Comparison of ENCODE assay signal across 21 cellular contexts in the genomic region with DNA sequence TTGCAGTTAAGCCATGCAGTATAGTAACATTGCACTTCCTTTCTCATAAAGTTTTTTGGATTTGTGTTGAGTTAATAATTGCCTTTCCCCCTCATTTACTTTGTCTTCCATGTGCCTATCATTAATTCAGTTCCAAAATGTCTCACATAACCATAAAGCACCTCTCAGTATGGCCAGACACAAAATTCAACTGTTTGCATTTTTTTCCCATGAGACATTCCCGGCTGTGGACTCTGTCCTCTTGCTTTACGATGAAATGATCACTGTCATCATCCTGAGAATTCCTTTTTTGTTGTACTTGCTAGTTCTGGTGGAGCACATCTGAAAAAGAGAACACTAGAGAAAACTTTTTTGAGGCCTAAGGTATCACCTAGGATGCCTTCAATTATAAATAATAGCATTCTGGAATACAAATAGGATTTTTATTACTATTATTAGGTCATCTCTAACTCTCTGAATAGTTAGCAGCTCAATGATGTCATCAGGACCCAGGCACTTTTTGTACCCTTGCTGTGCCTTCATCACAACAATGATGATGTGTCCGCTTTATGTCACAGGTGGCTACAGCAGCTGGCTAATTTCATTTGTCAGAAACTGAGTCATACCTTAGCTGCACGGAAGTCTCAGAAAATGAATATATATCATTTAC. TPM values are rescaled to one million over a fixed set of nuclear protein-coding genes. Genes with fewer than 3 reads are reported as not detected.
A peak's percentile ranks its signal among the peaks of the same experiment; 100 is the strongest.
DNase-seq lines count a peak whose midpoint lies in the region; ATAC-seq, FAIRE-seq and TF ChIP-seq lines count a peak whose summit lies in the region.
"Had no signal": no experiment of that assay in that cellular context is flagged by ENCODE, and none has a peak within 500 bp of the region (broad histone marks: within the 10 kb centered on the region; RNA-seq: fewer than 3 reads in every experiment).

No MANE protein-coding gene starts in this region.

- whole genome bisulfite sequencing in HepG2 (ENCODE audit: low lambda C conversion rate), result 39% methylated on average over 4 of the region's 4 CpGs

- no peaks in the 10 kb centered on the region for H3K79me2 ChIP-seq in HepG2 (ENCODE audit: insufficient read depth, low read length)

- BruUV-seq in HepG2 (replicated peaks; lab: Mats Ljungman, UMichigan), result no TSS peak

- in situ Hi-C loops in brain microvascular endothelial cell (cut with HindIII; ENCODE audit: low pct_ligation_motif_present, low sequenced_read_pairs) (no loop called here), HepG2 (cut with HindIII; ENCODE audit: extremely low pct_ligation_motif_present, low pct_unique_long_range_greater_than_20kb) (no loop called here)

- no peaks in the 10 kb centered on the region for H4K20me1 ChIP-seq in HepG2 (ENCODE audit: insufficient read depth, low read length)

- ATAC-seq in HepG2, result peak; percentile 87
- ATAC-seq: HCT116 had no signal

- intact Hi-C loops in HepG2 (cut with micrococcal nuclease; ENCODE audit: unreplicated experiment), result loop anchor here (10.0 kb wide), 1 partner anchor 187 kb away; the partner anchor contains the start of gene NARS1

- H3K27me3 ChIP-seq in brain microvascular endothelial cell (replicated peaks) (no peaks in the 10 kb centered on the region), HepG2 (ENCODE audit: control insufficient read depth in 1 of 2, insufficient read depth in 2 of 2, low read length in 2 of 2) (no peaks in the 10 kb centered on the region)

- H3K9ac ChIP-seq in HepG2 (ENCODE audit: insufficient read depth, low read depth, low read length), result no peak overlapping the region
- H3K9ac ChIP-seq: SK-N-SH had no signal

- DNase-seq in AG10803 (ENCODE audit: low read depth) (peak; percentile 40), HT1080 (ENCODE audit: low read depth) (peak; percentile 34), brain microvascular endothelial cell (no peak), HepG2 (ENCODE audit: low spot score) (peak; percentile 83), GM10266 (ENCODE audit: extremely low spot score) (no peak), occipital lobe (lab: John Stamatoyannopoulos, UW) (no peak), HTR-8/SVneo (ENCODE audit: insufficient read length, low spot score) (no peak)
- no peak for DNase-seq in activated T-cell treated with anti-CD3 and anti-CD28 coated beads, Interleukin-2, amount 50 U/mL, for 48 hours
- DNase-seq: NCI-H146; NCI-H2081 treated with DMSO at 0.1 percent for 48 hours; NCI-H226; NCI-H526; NK-92 treated with Interleukin-12 subunit alpha and Interleukin-12 subunit beta, amount 100 ng/mL, for 24 hours; OCI-M1; Right ventricle myocardium superior; SK-N-SH had no signal

- CTCF ChIA-PET in HepG2 (lab: Yijun Ruan, JAX; ENCODE audit: low intra/inter-chr PET ratio, low total read pairs), result no interaction called here

- TF ChIP-seq CTCF in AG10803 (conservative IDR thresholded peaks at IDR 0.05; ENCODE audit: low read length) (no peak), brain microvascular endothelial cell (IDR thresholded peaks at IDR 0.05; ENCODE audit: low read depth, low read length, missing control alignments) (no peak), HepG2 (CRISPR knock-in tag; IDR thresholded peaks at IDR 0.05) (no peak), GM10266 (IDR thresholded peaks at IDR 0.05; ENCODE audit: control insufficient read depth, insufficient read depth, low read depth, missing control alignments) (no peak)

- H3K4me3 ChIP-seq in AG10803 (ENCODE audit: low read length), result no peak overlapping the region
- H3K4me3 ChIP-seq in brain microvascular endothelial cell (ENCODE audit: low read depth, low read length), result no peak overlapping the region
- no peak overlapping the region for H3K4me3 ChIP-seq in HepG2 (replicated peaks in 1 of 3; ENCODE audit: insufficient read depth in 1 of 3, low read depth in 2 of 3, low read length in 3 of 3)

- TF ChIP-seq RAD21 in HepG2 (CRISPR knock-in tag; IDR thresholded peaks at IDR 0.05), result no peak

- peak overlapping the region; percentile 14 for H3K4me2 ChIP-seq in HepG2 (ENCODE audit: low read depth, low read length)
- H3K4me2 ChIP-seq: SK-N-SH had no signal

- POLR2A ChIA-PET in HepG2 (lab: Yijun Ruan, JAX), result no interaction called here

- H3K36me3 ChIP-seq in brain microvascular endothelial cell (replicated peaks) (no peaks in the 10 kb centered on the region), HepG2 (replicated peaks in 1 of 2; ENCODE audit: control insufficient read depth in 1 of 2, insufficient read depth in 2 of 2, low read length in 2 of 2) (no peaks in the 10 kb centered on the region)

- peaks cover 10% of the 10 kb centered on the region for H3K9me3 ChIP-seq in HepG2 (ENCODE audit: low read length)
- H3K9me3 ChIP-seq: SK-N-SH had no signal

- H3K4me1 ChIP-seq in HepG2 (ENCODE audit: insufficient read depth, low read length), result peaks cover 39% of the 10 kb centered on the region

- H2AFZ ChIP-seq in HepG2 (ENCODE audit: low read length), result no peak overlapping the region

- H3K27ac ChIP-seq in brain microvascular endothelial cell (peak overlapping the region; percentile 5), HepG2 (ENCODE audit: extremely low read length, insufficient read depth, low read length) (no peak overlapping the region)
- H3K27ac ChIP-seq: C4-2B had no signal

- no peak for FAIRE-seq in HepG2 (lab: Jason Lieb, UNC)
- no peak for FAIRE-seq in HTR-8/SVneo (lab: Jason Lieb, UNC)
- FAIRE-seq: GM12892 had no signal

- TF ChIP-seq EP300 in HepG2 (IDR thresholded peaks at IDR 0.05; ENCODE audit: low read depth in 2 of 2, low read length in 2 of 2) (no peak), HepG2 (CRISPR knock-in tag; IDR thresholded peaks at IDR 0.05; ENCODE audit: borderline replicate concordance) (no peak)

- TF ChIP-seq POLR2A in HepG2 (IDR thresholded peaks at IDR 0.05; ENCODE audit: insufficient read depth in 1 of 2, low read depth in 2 of 2, low read length in 2 of 2), result no peak

TF ChIP-seq in HepG2, 621 proteins besides CTCF, POLR2A, EP300 and RAD21 (continues in another document):
- peak; percentile 75; the same call in 1 of the 2 replicates for TF ChIP-seq FOSL1 (CRISPR knock-in tag; IDR thresholded peaks at IDR 0.05; ENCODE audit: borderline replicate concordance)
- no peak for TF ChIP-seq ZSCAN9 (CRISPR knock-in tag; IDR thresholded peaks at IDR 0.05; ENCODE audit: borderline replicate concordance)
- TF ChIP-seq CEBPG (CRISPR knock-in tag; IDR thresholded peaks at IDR 0.05), result peak; percentile 57
- TF ChIP-seq, protein P1, sequence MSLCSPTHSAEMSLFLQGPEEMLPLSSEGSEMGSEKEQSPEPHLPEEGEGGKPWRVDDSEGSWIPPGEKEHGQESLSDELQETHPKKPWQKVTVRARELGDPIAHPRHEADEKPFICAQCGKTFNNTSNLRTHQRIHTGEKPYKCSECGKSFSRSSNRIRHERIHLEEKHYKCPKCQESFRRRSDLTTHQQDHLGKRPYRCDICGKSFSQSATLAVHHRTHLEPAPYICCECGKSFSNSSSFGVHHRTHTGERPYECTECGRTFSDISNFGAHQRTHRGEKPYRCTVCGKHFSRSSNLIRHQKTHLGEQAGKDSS (CRISPR knock-in tag; IDR thresholded peaks at IDR 0.05; ENCODE audit: borderline replicate concordance, low read depth), result no peak
- TF ChIP-seq HNF4G (IDR thresholded peaks at IDR 0.05; ENCODE audit: borderline replicate concordance, low read depth, low read length), result no peak
- TF ChIP-seq HNF4G (CRISPR knock-in tag; IDR thresholded peaks at IDR 0.05; ENCODE audit: borderline replicate concordance, low read depth), result no peak
- peak; percentile 67; the same call in 1 of the 2 replicates for TF ChIP-seq ZNF614 (CRISPR knock-in tag; IDR thresholded peaks at IDR 0.05; ENCODE audit: borderline replicate concordance)
- TF ChIP-seq ZNF33A (CRISPR knock-in tag; IDR thresholded peaks at IDR 0.05; ENCODE audit: borderline replicate concordance), result no peak
- TF ChIP-seq NR2C2 (CRISPR knock-in tag; IDR thresholded peaks at IDR 0.05; ENCODE audit: borderline replicate concordance), result no peak
- TF ChIP-seq YEATS2 (CRISPR knock-in tag; IDR thresholded peaks at IDR 0.05; ENCODE audit: borderline replicate concordance), result peak; percentile 18; the same call in 1 of the 2 replicates
- TF ChIP-seq ZNF672 (CRISPR knock-in tag; IDR thresholded peaks at IDR 0.05), result no peak
- TF ChIP-seq ZFAT (CRISPR knock-in tag; conservative IDR thresholded peaks at IDR 0.05), result no peak

RNA-seq across cellular contexts. Expression of gene ATP8B1, which starts 8.5 kb away (rescaled TPM):
- total RNA-seq in HT1080 (2014; rRNA removed; shearing (Covaris generic)), result 15.7 and 16.6 TPM in 2 replicates
- polyA plus RNA-seq in HT1080 (2015; cell fraction: cytosol; rRNA removed), result 20.7 and 25.9 TPM in 2 replicates
- polyA plus RNA-seq in HT1080 (2015; cell fraction: nucleus; rRNA removed), result 35.7 and 38.5 TPM in 2 replicates
- total RNA-seq in HepG2 (2016; rRNA removed; fragmentation: Illumina TruSeq; extraction: Trizol) (3.7 and 4.0 TPM in 2 replicates), occipital lobe (2.5 TPM)
- 0.79 and 0.81 TPM in 2 replicates for total RNA-seq in HepG2 (2016; cell fraction: cytosol; rRNA removed; fragmentation: Illumina TruSeq; extraction: Trizol; ENCODE audit: low read depth)
- 3.1 and 4.2 TPM in 2 replicates for total RNA-seq in HepG2 (2016; cell fraction: insoluble cytoplasmic fraction; rRNA removed; fragmentation: Illumina TruSeq; extraction: Trizol)
- 2.1 and 2.3 TPM in 2 replicates for total RNA-seq in HepG2 (2016; cell fraction: membrane; rRNA removed; fragmentation: Illumina TruSeq; extraction: Trizol)
- 6.1 and 6.4 TPM in 2 replicates for total RNA-seq in HepG2 (2016; cell fraction: nucleus; rRNA removed; fragmentation: Illumina TruSeq; extraction: Trizol)
- polyA plus RNA-seq in HepG2 (2011; rRNA removed), result 2.3 and 2.8 TPM in 2 replicates
- 1.5 and 2.0 TPM in 2 replicates for polyA plus RNA-seq in HepG2 (2011; cell fraction: cytosol; rRNA removed)
- 1.1 TPM in 2 replicates for polyA plus RNA-seq in HepG2 (2011; cell fraction: nucleus; rRNA removed)
- polyA plus RNA-seq in HepG2 (2012), result 1.3 and 1.7 TPM in 2 replicates
- 0.23 and 0.26 TPM in 2 replicates for polyA plus RNA-seq in HepG2 (2016; cell fraction: cytosol; fragmentation: Illumina TruSeq; extraction: Trizol; ENCODE audit: low read depth)
- 1.3 and 1.4 TPM in 2 replicates for polyA plus RNA-seq in HepG2 (2016; cell fraction: insoluble cytoplasmic fraction; fragmentation: Illumina TruSeq; extraction: Trizol; ENCODE audit: low read depth)
- 0.48 TPM in 2 replicates for polyA plus RNA-seq in HepG2 (2016; cell fraction: membrane; fragmentation: Illumina TruSeq; extraction: Trizol; ENCODE audit: low read depth)
- 3.1 and 4.7 TPM in 2 replicates for polyA plus RNA-seq in HepG2 (2016; cell fraction: nucleus; fragmentation: Illumina TruSeq; extraction: Trizol; ENCODE audit: insufficient read depth, low read depth)
- 0.89 and 4.0 TPM in 2 replicates for polyA minus RNA-seq in HepG2 (2011; rRNA and poly(A)+ RNA removed; ENCODE audit: low replicate concordance)
- polyA minus RNA-seq in HepG2 (2011; cell fraction: cytosol; rRNA and poly(A)+ RNA removed), result 3.3 and 5.1 TPM in 2 replicates
- 6.0 and 8.6 TPM in 2 replicates for polyA minus RNA-seq in HepG2 (2011; cell fraction: nucleus; rRNA and poly(A)+ RNA removed)
- total RNA-seq: G401; T-helper 1 cell treated with Interleukin-12 subunit alpha and Interleukin-12 subunit beta and Interleukin-4 antibody, amounts not matched to agents 30 ng/mL and 1 ng/mL, for 36 hours had no signal

Comparison
In these comparisons a context has a peak if more than half of its experiments do, and no peak if none do; other contexts are left out.
1. DNase-seq: peak in AG10803 (single experiment), HT1080 (single experiment) and HepG2 (single experiment); none in brain microvascular endothelial cell (single experiment), activated T-cell treated with anti-CD3 and anti-CD28 coated beads, Interleukin-2, amount 50 U/mL, for 48 hours (0 of 2), GM10266 (single experiment), occipital lobe (single experiment) and HTR-8/SVneo (single experiment).